Comparison of ENCODE assay signal across 1 cellular context in the genomic region with DNA sequence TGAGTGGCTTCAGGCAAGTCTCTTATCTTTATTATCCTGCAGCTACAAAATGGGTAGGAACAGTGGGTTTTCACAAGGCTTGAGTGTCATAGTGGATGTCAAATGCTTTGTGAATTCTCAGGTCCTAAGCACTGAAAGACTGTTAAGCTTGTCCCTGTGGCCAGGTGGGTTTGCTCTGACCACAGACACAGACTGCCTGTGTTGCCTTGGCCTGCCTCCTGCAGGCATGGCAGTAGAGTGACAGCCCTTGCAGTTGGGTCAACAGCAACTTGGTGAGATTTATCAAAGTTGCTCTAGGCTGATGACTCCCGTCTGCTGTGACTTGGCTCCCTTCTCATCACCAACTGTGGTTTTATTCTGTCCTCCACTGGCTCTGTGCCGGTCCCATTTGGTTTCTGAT.
TF ChIP-seq lines count a peak whose summit lies in the region.

No MANE protein-coding gene starts in this region.

TF ChIP-seq in K562, 482 proteins besides CTCF, POLR2A, EP300 and RAD21 (continued from another document):
- TF ChIP-seq SUPT5H (IDR thresholded peaks at IDR 0.05) (no peak), MYBL2 (IDR thresholded peaks at IDR 0.05; ENCODE audit: low read depth) (no peak), MYBL2 (CRISPR knock-in tag; IDR thresholded peaks at IDR 0.05; ENCODE audit: borderline replicate concordance) (no peak), NEUROD1 (IDR thresholded peaks at IDR 0.05; ENCODE audit: borderline replicate concordance, low read depth, low read length, partially characterized antibody) (no peak), FOS (IDR thresholded peaks at IDR 0.05; ENCODE audit: extremely low read depth, insufficient read length) (no peak)
